ENCODE assay signal across 1 cellular context in the genomic region with DNA sequence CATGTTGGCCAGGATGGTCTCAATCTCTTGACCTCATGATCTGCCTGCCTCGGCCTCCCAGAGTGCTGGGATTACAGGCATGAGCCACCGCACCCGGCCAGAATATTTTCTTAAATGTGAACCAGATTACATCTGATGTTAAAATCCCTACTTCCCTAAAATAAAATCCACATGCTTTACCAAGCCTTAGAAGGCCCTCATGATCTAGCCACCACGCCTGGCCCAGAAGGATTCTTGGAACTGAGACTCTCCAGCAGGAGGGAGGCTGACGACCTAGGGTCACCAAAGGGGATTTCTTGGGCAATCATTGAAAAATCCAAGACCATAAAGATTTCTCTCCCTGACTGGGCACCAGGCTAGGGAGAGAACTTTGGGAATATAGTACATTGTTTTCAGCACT.
A peak's percentile ranks its signal among the peaks of the same experiment; 100 is the strongest.
TF ChIP-seq lines count a peak whose summit lies in the region.

No MANE protein-coding gene starts in this region.

TF ChIP-seq in K562, 482 proteins besides CTCF, POLR2A, EP300 and RAD21:
- TF ChIP-seq SPI1 (IDR thresholded peaks at IDR 0.05; ENCODE audit: borderline replicate concordance, low read depth, low read length) (peak; percentile 19; the same call in 1 of the 2 replicates), SMAD4 (CRISPR knock-in tag; conservative IDR thresholded peaks at IDR 0.05) (no peak)
